ENCODE assay signal across 10 cellular contexts in the genomic region with DNA sequence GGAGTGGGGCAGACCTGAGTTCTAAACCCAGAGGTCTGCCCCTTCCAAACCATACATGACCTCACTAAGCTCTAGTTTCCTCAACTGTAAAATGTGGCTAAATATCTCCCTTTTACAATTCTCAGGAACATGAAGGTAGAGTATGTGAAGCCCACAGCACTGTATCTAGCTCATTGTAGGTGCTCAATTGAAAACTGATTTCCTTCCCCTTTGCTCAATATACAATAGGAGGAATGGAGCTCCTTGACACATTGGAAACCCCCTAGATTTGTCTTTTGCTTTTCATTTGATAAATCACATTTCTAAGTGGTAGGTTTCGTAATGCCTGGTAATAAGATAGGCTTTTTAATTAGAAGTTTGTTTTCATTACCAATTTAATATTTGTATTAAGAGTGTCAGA.
DNase-seq lines count a peak whose midpoint lies in the region; ATAC-seq and TF ChIP-seq lines count a peak whose summit lies in the region.
"Had no signal": no experiment of that assay in that cellular context is flagged by ENCODE, and none has a peak within 500 bp of the region (broad histone marks: within the 10 kb centered on the region; RNA-seq: fewer than 3 reads in every experiment).

No MANE protein-coding gene starts in this region.

- H3K36me3 Mint-ChIP-seq in CD14-positive monocyte (peaks cover 25 to 32% of the 10 kb centered on the region in 2 donors), nephron (ENCODE audit: low read depth) (peaks cover 90% of the 10 kb centered on the region), mesothelial cell of epicardium (peaks cover 55% of the 10 kb centered on the region)
- peaks cover 100% of the 10 kb centered on the region for H3K36me3 Mint-ChIP-seq in activated CD4-positive, alpha-beta memory T cell treated with anti-CD3 and anti-CD28 coated beads for 36 hours

- no peaks in the 10 kb centered on the region for H3K9me3 Mint-ChIP-seq in CD14-positive monocyte
- H3K9me3 Mint-ChIP-seq in activated CD4-positive, alpha-beta memory T cell treated with anti-CD3 and anti-CD28 coated beads for 36 hours, result no peaks in the 10 kb centered on the region
- H3K9me3 Mint-ChIP-seq in nephron, result no peaks in the 10 kb centered on the region
- no peaks in the 10 kb centered on the region for H3K9me3 Mint-ChIP-seq in mesothelial cell of epicardium

- intact Hi-C loops in CD14-positive monocyte (cut with micrococcal nuclease), result no loop called here
- intact Hi-C loops in activated CD4-positive, alpha-beta memory T cell treated with anti-CD3 and anti-CD28 coated beads for 36 hours (cut with micrococcal nuclease), result loop anchor here (10.0 kb wide), 1 partner anchor 680 kb away; no protein-coding TSS in a partner anchor

- ATAC-seq in GM19455 (IDR thresholded peaks at IDR 0.05; ENCODE audit: unreplicated experiment), result peak; percentile 23
- ATAC-seq in HG02938 (IDR thresholded peaks at IDR 0.05; ENCODE audit: unreplicated experiment), result no peak

- POLR2A ChIA-PET in activated CD4-positive, alpha-beta memory T cell treated with anti-CD3 and anti-CD28 coated beads for 36 hours (lab: Charles Lee), result interaction anchor here (0.8 to 10.5 kb wide), 21 partner anchors 8 to 1212 kb away, joined by 3 to 268 read pairs (median 7); partner anchors contain the start of gene ARID5B
- POLR2A ChIA-PET in GM10248 (lab: Yijun Ruan, JAX), result no interaction called here

- CTCF ChIA-PET in activated CD4-positive, alpha-beta memory T cell treated with anti-CD3 and anti-CD28 coated beads for 36 hours (lab: Charles Lee), result interaction anchor here (0.9 to 7.4 kb wide), 9 partner anchors 9 to 190 kb away, joined by 3 to 50 read pairs (median 6); no protein-coding TSS in a partner anchor
- CTCF ChIA-PET in GM10248 (lab: Yijun Ruan, JAX), result interaction anchor here (0.9 to 3.5 kb wide), 8 partner anchors 11 to 158 kb away, joined by 3 to 20 read pairs (median 4); no protein-coding TSS in a partner anchor

- no peak for DNase-seq in CD14-positive monocyte (ENCODE audit: low spot score)
- no peak for DNase-seq in activated CD4-positive, alpha-beta memory T cell treated with anti-CD3 and anti-CD28 coated beads for 36 hours
- DNase-seq in NCI-H82 treated with DMSO at 0.1 percent for 48 hours (lab: John Stamatoyannopoulos, UW; ENCODE audit: unreplicated experiment), result no peak
- DNase-seq in mesothelial cell of epicardium (ENCODE audit: low spot score in 2 of 2, unreplicated experiment in 2 of 2), result no peak
- DNase-seq in GM10248 (ENCODE audit: extremely low spot score), result no peak
- DNase-seq: amniotic stem cell, GF-D8 had no signal

- TF ChIP-seq CTCF in CD14-positive monocyte (IDR thresholded peaks at IDR 0.05) (no peak), nephron (IDR thresholded peaks at IDR 0.05; ENCODE audit: unreplicated experiment in 3 of 3) (no peak), mesothelial cell of epicardium (IDR thresholded peaks at IDR 0.05; ENCODE audit: unreplicated experiment) (no peak), GM10248 (IDR thresholded peaks at IDR 0.05; ENCODE audit: control extremely low read depth, extremely low read depth, low read depth, missing control alignments) (no peak)

- H3K4me1 Mint-ChIP-seq in CD14-positive monocyte (peaks cover 71% of the 10 kb centered on the region), nephron (peaks cover 74% of the 10 kb centered on the region), mesothelial cell of epicardium (peaks cover 61% of the 10 kb centered on the region)
- H3K4me1 Mint-ChIP-seq in activated CD4-positive, alpha-beta memory T cell treated with anti-CD3 and anti-CD28 coated beads for 36 hours (ENCODE audit: low read depth), result peaks cover 81% of the 10 kb centered on the region

- H3K27me3 Mint-ChIP-seq in CD14-positive monocyte (ENCODE audit: low read depth in 3 of 3), result no peaks in the 10 kb centered on the region
- no peaks in the 10 kb centered on the region for H3K27me3 Mint-ChIP-seq in activated CD4-positive, alpha-beta memory T cell treated with anti-CD3 and anti-CD28 coated beads for 36 hours
- H3K27me3 Mint-ChIP-seq in nephron (ENCODE audit: low read depth), result no peaks in the 10 kb centered on the region
- H3K27me3 Mint-ChIP-seq in mesothelial cell of epicardium (ENCODE audit: low read depth), result no peaks in the 10 kb centered on the region

- H3K4me3 Mint-ChIP-seq in CD14-positive monocyte (no peak overlapping the region), nephron (peak overlapping the region in 1 of 3 experiments; percentile 31), mesothelial cell of epicardium (no peak overlapping the region)
- H3K4me3 Mint-ChIP-seq in activated CD4-positive, alpha-beta memory T cell treated with anti-CD3 and anti-CD28 coated beads for 36 hours, result peak overlapping the region; percentile 94

- H3K27ac Mint-ChIP-seq in CD14-positive monocyte (peak overlapping the region in 6 of 7 donors; percentile 3 to 87 (median 70)), nephron (peak overlapping the region; percentile 38 to 76 (median 62)), mesothelial cell of epicardium (no peak overlapping the region)
- peak overlapping the region; percentile 96 for H3K27ac Mint-ChIP-seq in activated CD4-positive, alpha-beta memory T cell treated with anti-CD3 and anti-CD28 coated beads for 36 hours
